ENCODE assay signal across 8 cellular contexts in the genomic region with DNA sequence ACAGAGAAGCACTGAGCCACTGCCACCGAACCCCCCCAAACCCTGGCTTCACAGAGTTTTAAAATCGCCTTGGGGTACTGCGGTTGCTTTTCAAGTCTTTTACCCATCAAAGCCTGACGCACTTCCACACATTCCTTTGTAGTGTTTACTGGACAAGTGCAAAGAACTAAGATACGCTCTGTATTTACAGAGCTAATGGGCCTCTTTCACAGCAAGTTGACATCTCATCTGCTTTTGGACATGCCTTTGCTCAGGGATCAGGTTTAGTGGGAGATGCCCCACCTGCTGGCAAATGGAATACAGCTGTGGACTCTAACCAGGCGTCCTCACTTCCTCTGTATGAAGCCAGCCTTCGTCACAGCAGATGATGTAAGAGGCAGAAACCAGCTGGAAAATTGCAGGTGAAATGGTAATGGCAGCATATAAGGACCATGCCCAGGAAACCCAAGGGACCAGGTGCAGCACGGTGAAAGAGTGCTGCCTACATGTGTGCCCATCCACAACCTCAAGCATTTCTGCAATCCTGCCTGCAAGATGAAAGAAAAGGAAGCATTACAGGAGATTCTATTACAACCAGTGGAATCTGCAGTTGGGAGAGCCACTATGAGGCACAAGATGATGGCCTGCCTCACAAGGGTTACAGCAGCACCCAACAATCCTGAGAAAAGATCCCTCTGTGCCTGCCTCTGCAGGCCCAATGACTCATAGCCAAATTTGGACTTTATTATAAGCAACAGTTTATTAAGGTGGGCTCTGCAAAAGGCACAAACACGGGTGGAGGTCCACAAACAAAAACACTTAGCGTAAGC. TPM values are rescaled to one million over a fixed set of nuclear protein-coding genes. Genes with fewer than 3 reads are reported as not detected.
DNase-seq lines count a peak whose midpoint lies in the region; ATAC-seq and TF ChIP-seq lines count a peak whose summit lies in the region.

No MANE protein-coding gene starts in this region.

- no peak overlapping the region for H2BK20ac ChIP-seq in H9 (ENCODE audit: low read depth, low read length, poor library complexity, severe bottlenecking)

- H3K56ac ChIP-seq in H9 (ENCODE audit: insufficient read length, low read depth, low read length), result no peak overlapping the region

- peaks cover 6 to 15% (median 12%) of the 10 kb centered on the region in 3 experiments; a peak in 6 of 7 replicates for H3K36me3 Mint-ChIP-seq in H9 (ENCODE audit: insufficient read depth in 1 of 3, low read depth in 3 of 3)
- peaks cover 4% of the 10 kb centered on the region for H3K36me3 Mint-ChIP-seq in natural killer cell treated with Interleukin-12 subunit alpha and Interleukin-12 subunit beta and Interleukin-15 and Interleukin-18, amount 100 ng/mL, for 72 hours

- no peak overlapping the region for H3K4me2 ChIP-seq in H9 (ENCODE audit: insufficient read depth, insufficient read length, low read length)

- H2BK12ac ChIP-seq in H9 (ENCODE audit: insufficient read length, low read depth, low read length), result no peak overlapping the region

- H3T11ph ChIP-seq in H9 (ENCODE audit: low read length), result no peak overlapping the region

- peak; percentile 28; the same call in 2 of the 3 replicates for TF ChIP-seq CTCF in H9 (conservative IDR thresholded peaks at IDR 0.05)

- H3K79me2 ChIP-seq in H9 (ENCODE audit: insufficient read depth, low read length), result peaks cover 86% of the 10 kb centered on the region

- no peaks in the 10 kb centered on the region for H3K9me3 ChIP-seq in H9 (ENCODE audit: control insufficient read depth, low read depth, low read length)

- no peak overlapping the region for H2BK5ac ChIP-seq in H9 (ENCODE audit: insufficient read length, low read length)

- peaks cover 0 to 2% of the 10 kb centered on the region in 2 experiments; a peak in 1 of 5 replicates for H3K9me3 Mint-ChIP-seq in H9
- H3K9me3 Mint-ChIP-seq in natural killer cell treated with Interleukin-12 subunit alpha and Interleukin-12 subunit beta and Interleukin-15 and Interleukin-18, amount 100 ng/mL, for 72 hours, result no peaks in the 10 kb centered on the region

- no peak overlapping the region for H3K9ac ChIP-seq in H9 (ENCODE audit: extremely low read depth, insufficient read length, low read length)

- no peak overlapping the region for H2BK15ac ChIP-seq in H9 (ENCODE audit: low read depth, low read length)

- H3K18ac ChIP-seq in H9 (ENCODE audit: insufficient read length, low read depth, low read length), result no peak overlapping the region

- H3K4me1 ChIP-seq in H9 (ENCODE audit: insufficient read depth, low read length), result peaks cover 21% of the 10 kb centered on the region

- no peak overlapping the region for H3K4ac ChIP-seq in H9 (ENCODE audit: low read depth, low read length)

- H4K5ac ChIP-seq in H9 (ENCODE audit: insufficient read length, low read depth, low read length), result no peak overlapping the region

- 0 out of 2 replicates have a peak overlapping the region, but pooled peaks have one; percentile 32 for H3K14ac ChIP-seq in H9 (ENCODE audit: insufficient read depth, low read length)

- peak overlapping the region; percentile 92 to 96 (median 94); a peak in 5 of 7 replicates for H3K27ac Mint-ChIP-seq in H9
- peak overlapping the region; percentile 69 to 88 for H3K27ac Mint-ChIP-seq in natural killer cell treated with Interleukin-12 subunit alpha and Interleukin-12 subunit beta and Interleukin-15 and Interleukin-18, amount 100 ng/mL, for 72 hours

- H3K4me3 Mint-ChIP-seq in H9, result no peak overlapping the region
- H3K4me3 Mint-ChIP-seq in natural killer cell treated with Interleukin-12 subunit alpha and Interleukin-12 subunit beta and Interleukin-15 and Interleukin-18, amount 100 ng/mL, for 72 hours, result peak overlapping the region; percentile 58

- H2AK5ac ChIP-seq in H9 (ENCODE audit: insufficient read length, low read length), result no peak overlapping the region

- no peak overlapping the region for H2AFZ ChIP-seq in H9 (ENCODE audit: low read length)

- H3K27me3 Mint-ChIP-seq in H9 (ENCODE audit: low read depth), result no peaks in the 10 kb centered on the region
- H3K27me3 Mint-ChIP-seq in natural killer cell treated with Interleukin-12 subunit alpha and Interleukin-12 subunit beta and Interleukin-15 and Interleukin-18, amount 100 ng/mL, for 72 hours, result no peaks in the 10 kb centered on the region

- no peak overlapping the region for H3K27ac ChIP-seq in H9 (ENCODE audit: insufficient read length, low read depth, low read length)

- H2BK120ac ChIP-seq in H9 (ENCODE audit: low read depth, low read length, poor library complexity, severe bottlenecking), result no peak overlapping the region

- no peak overlapping the region for H4K8ac ChIP-seq in H9 (replicated peaks; ENCODE audit: insufficient read length, low read depth, low read length)

- peaks cover 5% of the 10 kb centered on the region for H4K20me1 ChIP-seq in H9 (ENCODE audit: control insufficient read depth, insufficient read depth, insufficient read length)

- H4K91ac ChIP-seq in H9 (ENCODE audit: insufficient read length, low read depth, low read length), result no peak overlapping the region

- DNase-seq in H9 (no peak), NCI-H510A treated with DMSO at 0.1 percent for 48 hours (lab: John Stamatoyannopoulos, UW) (peak; percentile 78), midbrain (lab: John Stamatoyannopoulos, UW) (no peak), Kasumi-1 (lab: John Stamatoyannopoulos, UW) (no peak), G401 (ENCODE audit: low spot score) (no peak)
- DNase-seq in central memory CD4-positive, alpha-beta T cell, result peak; percentile 33
- peak; percentile 3 for DNase-seq in natural killer cell treated with Interleukin-12 subunit alpha and Interleukin-12 subunit beta and Interleukin-15 and Interleukin-18, amount 100 ng/mL, for 72 hours (ENCODE audit: low spot score)
- no peak for DNase-seq in stimulated activated CD4-positive, alpha-beta T cell treated with anti-CD3 and anti-CD28 coated beads, Interleukin-2, amount 100 ng/mL, for 48 hours

- peaks cover 15% of the 10 kb centered on the region for H3K79me1 ChIP-seq in H9 (ENCODE audit: insufficient read depth, low read depth, low read length, poor library complexity, severe bottlenecking)

- WGBS in H9 (ENCODE audit: extremely low coverage, insufficient read length, low lambda C conversion rate), result no CpG with 5 or more reads among the region's 10 CpGs

- in situ Hi-C loops in G401 (cut with HindIII; ENCODE audit: low sequenced_read_pairs), result no loop called here

- H3K4me1 Mint-ChIP-seq in H9, result peaks cover 65 to 67% of the 10 kb centered on the region in 2 experiments
- peaks cover 75 to 77% of the 10 kb centered on the region in 2 donors for H3K4me1 Mint-ChIP-seq in natural killer cell treated with Interleukin-12 subunit alpha and Interleukin-12 subunit beta and Interleukin-15 and Interleukin-18, amount 100 ng/mL, for 72 hours (ENCODE audit: low read depth in 2 of 2)

- H3K23ac ChIP-seq in H9 (ENCODE audit: insufficient read length, low read depth, low read length), result no peak overlapping the region

- no peaks in the 10 kb centered on the region for H3K23me2 ChIP-seq in H9 (ENCODE audit: insufficient read length, low read depth, low read length, poor library complexity, severe bottlenecking)

- no peak for ATAC-seq in natural killer cell treated with Interleukin-12 subunit alpha and Interleukin-12 subunit beta and Interleukin-15 and Interleukin-18, amount 100 ng/mL, for 72 hours

- H3K27me3 ChIP-seq in H9 (ENCODE audit: insufficient read depth, low read length), result no peaks in the 10 kb centered on the region

RNA-seq across cellular contexts. Expression of a gene that starts 34.7 kb away (rescaled TPM):
- total RNA-seq in H9 (2021), result 144 TPM in 2 replicates
- 100 to 1,000 TPM; 111 to 161 TPM for total RNA-seq in natural killer cell treated with Interleukin-12 subunit alpha and Interleukin-12 subunit beta and Interleukin-15 and Interleukin-18, amount 100 ng/mL, for 72 hours
- 7.4 and 8.6 TPM in 2 replicates for total RNA-seq in G401 (2014; rRNA removed; shearing (Covaris generic))

Comparison
In these comparisons a context has a peak if more than half of its experiments do, and no peak if none do; other contexts are left out.
1. DNase-seq: peak in NCI-H510A treated with DMSO at 0.1 percent for 48 hours (single experiment), central memory CD4-positive, alpha-beta T cell (single experiment) and natural killer cell treated with Interleukin-12 subunit alpha and Interleukin-12 subunit beta and Interleukin-15 and Interleukin-18, amount 100 ng/mL, for 72 hours (single experiment); none in H9 (single experiment), midbrain (single experiment), Kasumi-1 (0 of 2), stimulated activated CD4-positive, alpha-beta T cell treated with anti-CD3 and anti-CD28 coated beads, Interleukin-2, amount 100 ng/mL, for 48 hours (0 of 2) and G401 (single experiment).
2. RNA of a gene that starts 34.7 kb away (total RNA-seq): 111 to 161 TPM in natural killer cell treated with Interleukin-12 subunit alpha and Interleukin-12 subunit beta and Interleukin-15 and Interleukin-18, amount 100 ng/mL, for 72 hours and 144 TPM in H9; 7.4 to 8.6 TPM in G401; every median in the first group is over 10 times any median in the second.